ENCODE assay signal across 8 cellular contexts in the genomic region with DNA sequence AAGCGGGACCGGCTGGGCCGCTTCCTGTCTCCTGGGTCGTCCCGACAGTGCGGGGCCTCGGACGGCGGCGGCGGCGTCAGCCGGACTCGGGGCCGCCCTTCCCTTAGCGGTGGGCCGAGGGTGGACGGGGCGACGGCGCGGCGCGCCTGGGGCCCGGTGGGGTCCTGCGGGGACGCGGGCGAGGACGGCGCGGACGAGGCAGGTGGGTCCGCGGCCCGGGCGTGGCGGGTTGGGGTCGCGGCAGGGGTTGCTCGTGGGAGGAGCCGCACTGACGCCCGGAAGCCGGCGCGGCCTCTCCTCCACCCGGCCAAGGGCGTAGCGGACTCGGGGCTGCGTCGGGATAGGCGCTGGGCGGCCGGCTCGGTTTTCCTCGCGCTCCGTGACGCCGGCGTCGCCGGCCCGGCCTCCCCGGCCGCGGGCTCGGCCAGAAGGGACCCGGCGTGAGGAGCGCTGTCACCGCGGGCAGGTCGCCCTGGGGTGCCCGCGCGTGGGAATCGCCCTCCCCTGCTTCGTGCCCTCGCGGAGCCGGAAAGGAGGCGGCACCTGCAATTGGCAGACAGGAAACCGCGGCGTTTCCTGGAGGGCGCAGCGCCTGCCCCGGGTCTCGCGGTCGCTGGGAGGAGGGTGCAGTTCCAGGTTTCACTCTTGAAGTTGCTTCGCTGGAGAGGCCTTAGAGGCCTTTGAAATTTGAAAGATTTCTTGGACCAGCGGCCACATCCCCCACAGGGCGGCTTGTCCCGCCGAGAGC. TPM values are rescaled to one million over a fixed set of nuclear protein-coding genes. Genes with fewer than 3 reads are reported as not detected.
DNase-seq lines count a peak whose midpoint lies in the region; ATAC-seq, FAIRE-seq and TF ChIP-seq lines count a peak whose summit lies in the region.

No MANE protein-coding gene starts in this region.

- no peaks in the 10 kb centered on the region for H3K27me3 ChIP-seq in breast epithelium

- H3K36me3 ChIP-seq in breast epithelium (no peaks in the 10 kb centered on the region), kidney (ENCODE audit: control insufficient read depth in 1 of 2, insufficient read depth in 2 of 2, low read length in 2 of 2) (peaks cover 3 to 14% of the 10 kb centered on the region in 2 donors)

- peak; percentile 23 for ATAC-seq in GM19468 (IDR thresholded peaks at IDR 0.05; ENCODE audit: extremely low read depth, unreplicated experiment)

- FAIRE-seq in kidney (lab: Jason Lieb, UNC): no peak

- TF ChIP-seq CTCF in VCaP (conservative IDR thresholded peaks at IDR 0.05): no peak
- TF ChIP-seq CTCF in breast epithelium (IDR thresholded peaks at IDR 0.05): no peak
- no peak for TF ChIP-seq CTCF in kidney (IDR thresholded peaks at IDR 0.05; ENCODE audit: borderline replicate concordance, extremely low read depth, insufficient read depth)

- intact Hi-C loops in breast epithelium (cut with DNase I; ENCODE audit: low total_unique reads) (no loop called here), kidney (cut with DNase I) (no loop called here)

- H3K4me3 ChIP-seq in breast epithelium (peak overlapping the region; percentile 78 to 92 (median 91)), kidney (ENCODE audit: low read length in 2 of 2) (peak overlapping the region; percentile 55 to 78)

- TF ChIP-seq POLR2A in breast epithelium (IDR thresholded peaks at IDR 0.05): no peak

- H3K9me3 ChIP-seq in breast epithelium (no peaks in the 10 kb centered on the region), kidney (ENCODE audit: control insufficient read depth in 1 of 2, low read length in 2 of 2) (no peaks in the 10 kb centered on the region)

- DNase-seq in CMK (ENCODE audit: low read depth) (peak; percentile 26), HuH-7 (ENCODE audit: low spot score) (peak; percentile 72), breast epithelium (ENCODE audit: low spot score in 2 of 2) (no peak), kidney (peak; percentile 90), DMS79 treated with DMSO at 0.1 percent for 48 hours (lab: John Stamatoyannopoulos, UW) (no peak)
- peak; percentile 64 to 65 for DNase-seq in stimulated activated CD4-positive, alpha-beta T cell treated with anti-CD3 and anti-CD28 coated beads, Interleukin-2, amount 100 ng/mL, for 48 hours

- H3K9ac ChIP-seq in kidney (ENCODE audit: low read length in 2 of 2): peak overlapping the region; percentile 48 to 58

- H3K4me1 ChIP-seq in breast epithelium: peaks cover 12 to 14% of the 10 kb centered on the region in 2 donors
- H3K4me1 ChIP-seq in kidney (ENCODE audit: control insufficient read depth in 1 of 2, insufficient read depth in 1 of 2, low read depth in 1 of 2, low read length in 2 of 2): peaks cover 8 to 24% of the 10 kb centered on the region in 2 donors

- H3K27ac ChIP-seq in VCaP (peak overlapping the region; percentile 76), breast epithelium (peak overlapping the region; percentile 93 to 96), kidney (ENCODE audit: low read depth in 2 of 2, low read length in 2 of 2) (peak overlapping the region; percentile 94 to 95)

RNA-seq across cellular contexts. Expression of a gene that starts 0.5 kb away (rescaled TPM):
- total RNA-seq in breast epithelium (10 to 100 TPM; 19.2 to 48.5 (median 31.2) TPM), kidney (35.4 TPM)
- polyA plus RNA-seq in kidney (ENCODE audit: insufficient read depth, low read depth, low replicate concordance): 16.4 TPM

RNA-seq across cellular contexts. Expression of a gene that starts 1.1 kb away (rescaled TPM):
- total RNA-seq in breast epithelium (1 to 10 TPM; 4.8 to 6.6 (median 5.4) TPM), kidney (24.4 TPM)
- 18.3 TPM for polyA plus RNA-seq in kidney (ENCODE audit: insufficient read depth, low read depth, low replicate concordance)

RNA-seq across cellular contexts. Expression of a gene that starts 20.3 kb away (rescaled TPM):
- total RNA-seq in breast epithelium: 10 to 100 TPM in 2 of 3 donors, 1 to 10 TPM in 1; 9.0 to 15.1 (median 14.3) TPM
- total RNA-seq in kidney: 15.1 TPM
- 12.6 TPM for polyA plus RNA-seq in kidney (ENCODE audit: insufficient read depth, low read depth, low replicate concordance)

RNA-seq across cellular contexts. Expression of a gene that starts 35.3 kb away (rescaled TPM):
- total RNA-seq in breast epithelium (10 to 100 TPM; 31.2 to 84.9 (median 67.2) TPM), kidney (118 TPM)
- polyA plus RNA-seq in kidney (ENCODE audit: insufficient read depth, low read depth, low replicate concordance): 82.6 TPM

Comparison
In these comparisons a context has a peak if more than half of its experiments do, and no peak if none do; other contexts are left out.
1. DNase-seq: peak in CMK (single experiment), HuH-7 (single experiment), kidney (single experiment) and stimulated activated CD4-positive, alpha-beta T cell treated with anti-CD3 and anti-CD28 coated beads, Interleukin-2, amount 100 ng/mL, for 48 hours (2 of 2); none in breast epithelium (0 of 2) and DMS79 treated with DMSO at 0.1 percent for 48 hours (single experiment).
2. Peak in every context shown above with its lines, with median percentiles within 50 percentile points of each other: H3K27ac ChIP-seq.